1 cellular context compared by ENCODE assay signal in genomic region chr2:172090947-172091625, GRCh38.
A peak's percentile ranks its signal among the peaks of the same experiment; 100 is the strongest.
TF ChIP-seq lines count a peak whose summit lies in the region.

No MANE protein-coding gene starts in this region.

TF ChIP-seq in HepG2, 621 proteins besides CTCF, POLR2A, EP300 and RAD21:
- TF ChIP-seq ZNF607 (CRISPR knock-in tag; IDR thresholded peaks at IDR 0.05; ENCODE audit: borderline replicate concordance) = no peak
- 0 out of 2 replicates have a peak, but pooled peaks have one; percentile 87 for TF ChIP-seq CBX2 (IDR thresholded peaks at IDR 0.05; ENCODE audit: low read depth, low read length)
- TF ChIP-seq CBX2 (CRISPR knock-in tag; IDR thresholded peaks at IDR 0.05; ENCODE audit: low read depth) = no peak
- TF ChIP-seq SOX5 (CRISPR knock-in tag; IDR thresholded peaks at IDR 0.05; ENCODE audit: borderline replicate concordance) = no peak
- TF ChIP-seq ELF4 (CRISPR knock-in tag; IDR thresholded peaks at IDR 0.05; ENCODE audit: borderline replicate concordance) = no peak
- no peak for TF ChIP-seq MTERF4 (CRISPR knock-in tag; IDR thresholded peaks at IDR 0.05)
- no peak for TF ChIP-seq ZNF331 (CRISPR knock-in tag; IDR thresholded peaks at IDR 0.05)
- TF ChIP-seq, protein P1, sequence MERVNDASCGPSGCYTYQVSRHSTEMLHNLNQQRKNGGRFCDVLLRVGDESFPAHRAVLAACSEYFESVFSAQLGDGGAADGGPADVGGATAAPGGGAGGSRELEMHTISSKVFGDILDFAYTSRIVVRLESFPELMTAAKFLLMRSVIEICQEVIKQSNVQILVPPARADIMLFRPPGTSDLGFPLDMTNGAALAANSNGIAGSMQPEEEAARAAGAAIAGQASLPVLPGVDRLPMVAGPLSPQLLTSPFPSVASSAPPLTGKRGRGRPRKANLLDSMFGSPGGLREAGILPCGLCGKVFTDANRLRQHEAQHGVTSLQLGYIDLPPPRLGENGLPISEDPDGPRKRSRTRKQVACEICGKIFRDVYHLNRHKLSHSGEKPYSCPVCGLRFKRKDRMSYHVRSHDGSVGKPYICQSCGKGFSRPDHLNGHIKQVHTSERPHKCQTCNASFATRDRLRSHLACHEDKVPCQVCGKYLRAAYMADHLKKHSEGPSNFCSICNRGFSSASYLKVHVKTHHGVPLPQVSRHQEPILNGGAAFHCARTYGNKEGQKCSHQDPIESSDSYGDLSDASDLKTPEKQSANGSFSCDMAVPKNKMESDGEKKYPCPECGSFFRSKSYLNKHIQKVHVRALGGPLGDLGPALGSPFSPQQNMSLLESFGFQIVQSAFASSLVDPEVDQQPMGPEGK (CRISPR knock-in tag; IDR thresholded peaks at IDR 0.05) = no peak
